ENCODE assay signal across 10 cellular contexts in the genomic region with DNA sequence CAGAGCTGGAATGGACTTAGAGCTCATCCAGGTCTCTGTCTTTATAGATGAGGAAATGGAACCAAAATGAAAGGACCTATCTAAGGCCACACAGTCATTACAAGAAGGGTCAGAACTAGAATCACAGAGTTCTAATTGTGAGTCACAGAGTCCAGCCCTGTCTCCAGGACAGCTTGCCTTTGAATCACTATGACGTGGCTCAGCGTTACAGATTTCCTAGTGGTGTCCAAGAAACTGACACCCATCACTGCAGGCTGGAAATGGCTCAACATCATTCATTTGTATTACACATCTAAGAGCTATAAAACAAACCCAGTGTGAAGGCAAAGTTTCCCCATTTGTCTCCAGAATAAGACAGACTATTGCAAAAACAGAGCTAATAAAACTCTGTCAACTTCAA.
DNase-seq lines count a peak whose midpoint lies in the region; ATAC-seq and TF ChIP-seq lines count a peak whose summit lies in the region.
"Had no signal": no experiment of that assay in that cellular context is flagged by ENCODE, and none has a peak within 500 bp of the region (broad histone marks: within the 10 kb centered on the region; RNA-seq: fewer than 3 reads in every experiment).

No MANE protein-coding gene starts in this region.

- TF ChIP-seq CTCF in foreskin fibroblast (IDR thresholded peaks at IDR 0.05; ENCODE audit: low read depth, low read length), result no peak

- H3K4me1 Mint-ChIP-seq in stimulated activated naive CD8-positive, alpha-beta T cell treated with anti-CD3 and anti-CD28 coated beads, Interleukin-15, amount 100 ng/mL, for 72 hours, result peaks cover 4% of the 10 kb centered on the region

- no peak overlapping the region for H3K27ac Mint-ChIP-seq in stimulated activated naive CD8-positive, alpha-beta T cell treated with anti-CD3 and anti-CD28 coated beads, Interleukin-15, amount 100 ng/mL, for 72 hours
- H3K27ac Mint-ChIP-seq: activated naive CD8-positive, alpha-beta T cell had no signal

- no peak overlapping the region for H3K4me3 Mint-ChIP-seq in stimulated activated naive CD8-positive, alpha-beta T cell treated with anti-CD3 and anti-CD28 coated beads, Interleukin-15, amount 100 ng/mL, for 72 hours
- H3K4me3 Mint-ChIP-seq: activated naive CD8-positive, alpha-beta T cell had no signal

- DNase-seq in DMS53 (lab: John Stamatoyannopoulos, UW), result peak; percentile 18
- no peak for DNase-seq in DMS53 treated with DMSO at 0.1 percent for 48 hours (lab: John Stamatoyannopoulos, UW; ENCODE audit: unreplicated experiment)
- peak; percentile 39 for DNase-seq in T1000 (lab: John Stamatoyannopoulos, UW)
- peak; percentile 92 to 93 for DNase-seq in foreskin fibroblast
- peak; percentile 99 for DNase-seq in stromal cell of bone marrow (ENCODE audit: low read depth)
- DNase-seq in stimulated activated naive CD8-positive, alpha-beta T cell treated with anti-CD3 and anti-CD28 coated beads, Interleukin-15, amount 100 ng/mL, for 72 hours, result no peak
- DNase-seq in activated CD4-positive, alpha-beta T cell treated with anti-CD3 and anti-CD28 coated beads, Interleukin-2, amount 50 U/mL, for 48 hours, result no peak
- DNase-seq: small intestine had no signal

- peaks cover 7 to 15% of the 10 kb centered on the region in 2 donors for H3K9me3 Mint-ChIP-seq in stimulated activated naive CD8-positive, alpha-beta T cell treated with anti-CD3 and anti-CD28 coated beads, Interleukin-15, amount 100 ng/mL, for 72 hours

- no peak for ATAC-seq in stimulated activated naive CD8-positive, alpha-beta T cell treated with anti-CD3 and anti-CD28 coated beads, Interleukin-15, amount 100 ng/mL, for 72 hours
- no peak for ATAC-seq in HG03280 (IDR thresholded peaks at IDR 0.05; ENCODE audit: unreplicated experiment)

- no peak overlapping the region for H3K4me3 ChIP-seq in foreskin fibroblast (ENCODE audit: low read depth in 1 of 2, low read length in 2 of 2)

- peaks cover 70% of the 10 kb centered on the region for H3K27me3 Mint-ChIP-seq in stimulated activated naive CD8-positive, alpha-beta T cell treated with anti-CD3 and anti-CD28 coated beads, Interleukin-15, amount 100 ng/mL, for 72 hours

Comparison
In these comparisons a context has a peak if more than half of its experiments do, and no peak if none do; other contexts are left out.
1. DNase-seq: peak in DMS53 (single experiment), T1000 (single experiment), foreskin fibroblast (2 of 2) and stromal cell of bone marrow (single experiment); none in DMS53 treated with DMSO at 0.1 percent for 48 hours (single experiment), stimulated activated naive CD8-positive, alpha-beta T cell treated with anti-CD3 and anti-CD28 coated beads, Interleukin-15, amount 100 ng/mL, for 72 hours (0 of 2) and activated CD4-positive, alpha-beta T cell treated with anti-CD3 and anti-CD28 coated beads, Interleukin-2, amount 50 U/mL, for 48 hours (0 of 2).